ENCODE assay signal across 31 cellular contexts in genomic region chr16:5873221-5873620, GRCh38.
"Had no signal": no experiment of that assay in that cellular context is flagged by ENCODE, and none has a peak within 500 bp of the region (broad histone marks: within the 10 kb centered on the region; RNA-seq: fewer than 3 reads in every experiment).

No MANE protein-coding gene starts in this region.

- DNase-seq: activated B cell treated with CpG ODN at 0.5 μM for 24 hours; activated CD4-positive, alpha-beta T cell treated with anti-CD3 and anti-CD28 coated beads for 48 hours; activated CD4-positive, alpha-beta T cell treated with anti-CD3 and anti-CD28 coated beads, Interleukin-2, amount 50 U/mL, for 1 hour; activated CD4-positive, alpha-beta T cell treated with anti-CD3 and anti-CD28 coated beads, Interleukin-2, amount 50 U/mL, for 48 hours; activated CD8-positive, alpha-beta memory T cell treated with anti-CD3 and anti-CD28 coated beads for 24 hours; activated CD8-positive, alpha-beta T cell treated with anti-CD3 and anti-CD28 coated beads for 36 hours; activated gamma-delta T cell; activated naive CD4-positive, alpha-beta T cell; activated naive CD4-positive, alpha-beta T cell treated with anti-CD3 and anti-CD28 coated beads, Interleukin-2, amount 10 ng/mL, durations not matched to agents 7 days and 5 days; activated naive CD8-positive, alpha-beta T cell treated with anti-CD3 and anti-CD28 coated beads, Interleukin-2, amount 10 ng/mL, durations not matched to agents 7 days and 5 days; activated T-cell treated with anti-CD3 and anti-CD28 coated beads, Interleukin-2, amount 50 U/mL, for 1 hour; activated T-cell treated with anti-CD3 and anti-CD28 coated beads, Interleukin-2, amount 50 U/mL, for 48 hours; central memory CD4-positive, alpha-beta T cell; cerebellar nuclear complex; colonic mucosa; effector CD8-positive, alpha-beta T cell; esophagus squamous epithelium; foreskin melanocyte; heart right ventricle; T-helper 17 cell; T1000; WERI-Rb-1 had no signal

- H3K4me3 ChIP-seq: ascending aorta, breast epithelium, cardiac muscle cell, colonic mucosa, esophagus squamous epithelium, gastroesophageal sphincter, heart right ventricle had no signal

- FAIRE-seq: endometrium, endothelial cell of umbilical vein had no signal

- H3K27ac ChIP-seq: ascending aorta, breast epithelium, cardiac muscle cell, colonic mucosa, epithelial cell of prostate, esophagus squamous epithelium, gastroesophageal sphincter, heart right ventricle, WERI-Rb-1 had no signal

- ATAC-seq: activated CD4-positive, CD25-positive, alpha-beta regulatory T cell treated with anti-CD3 and anti-CD28 coated beads, Interleukin-2, amount 50 U/mL, for 24 hours; activated CD8-positive, alpha-beta T cell treated with anti-CD3 and anti-CD28 coated beads for 36 hours; activated naive CD4-positive, alpha-beta T cell treated with anti-CD3 and anti-CD28 coated beads, Interleukin-2, amount 50 U/mL, for 72 hours; gastroesophageal sphincter; heart right ventricle; T-helper 17 cell had no signal

- H3K9me3 ChIP-seq: ascending aorta, breast epithelium, colonic mucosa, esophagus squamous epithelium, gastroesophageal sphincter, heart right ventricle had no signal

- H3K36me3 ChIP-seq: ascending aorta, breast epithelium, cardiac muscle cell, colonic mucosa, esophagus squamous epithelium, gastroesophageal sphincter, heart right ventricle, WERI-Rb-1 had no signal

- H3K27me3 ChIP-seq: ascending aorta, breast epithelium, colonic mucosa, esophagus squamous epithelium had no signal

- H3K4me1 ChIP-seq: ascending aorta, breast epithelium, colonic mucosa, esophagus squamous epithelium, gastroesophageal sphincter, heart right ventricle had no signal
